ENCODE assay signal across 1 cellular context in the genomic region with DNA sequence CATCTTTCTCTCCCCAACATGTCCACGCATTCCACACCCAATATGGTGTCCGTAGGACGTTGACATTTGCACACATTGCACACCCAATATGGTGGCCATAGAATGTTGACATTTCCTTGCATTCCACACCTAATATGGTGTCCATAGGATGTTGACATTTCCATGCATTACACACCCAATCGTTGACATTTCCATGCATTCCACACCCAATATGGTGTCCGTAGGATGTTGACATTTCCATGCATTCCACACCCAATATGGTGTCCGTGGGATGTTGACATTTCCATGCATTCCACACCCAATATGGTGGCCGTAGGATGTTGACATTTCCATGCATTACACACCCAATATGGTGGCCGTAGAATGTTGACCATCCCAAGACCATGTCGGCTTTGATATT.
TF ChIP-seq lines count a peak whose summit lies in the region.

No MANE protein-coding gene starts in this region.

TF ChIP-seq in K562, 482 proteins besides CTCF, POLR2A, EP300 and RAD21 (continued from another document and continues in another):
- TF ChIP-seq, protein P1, sequence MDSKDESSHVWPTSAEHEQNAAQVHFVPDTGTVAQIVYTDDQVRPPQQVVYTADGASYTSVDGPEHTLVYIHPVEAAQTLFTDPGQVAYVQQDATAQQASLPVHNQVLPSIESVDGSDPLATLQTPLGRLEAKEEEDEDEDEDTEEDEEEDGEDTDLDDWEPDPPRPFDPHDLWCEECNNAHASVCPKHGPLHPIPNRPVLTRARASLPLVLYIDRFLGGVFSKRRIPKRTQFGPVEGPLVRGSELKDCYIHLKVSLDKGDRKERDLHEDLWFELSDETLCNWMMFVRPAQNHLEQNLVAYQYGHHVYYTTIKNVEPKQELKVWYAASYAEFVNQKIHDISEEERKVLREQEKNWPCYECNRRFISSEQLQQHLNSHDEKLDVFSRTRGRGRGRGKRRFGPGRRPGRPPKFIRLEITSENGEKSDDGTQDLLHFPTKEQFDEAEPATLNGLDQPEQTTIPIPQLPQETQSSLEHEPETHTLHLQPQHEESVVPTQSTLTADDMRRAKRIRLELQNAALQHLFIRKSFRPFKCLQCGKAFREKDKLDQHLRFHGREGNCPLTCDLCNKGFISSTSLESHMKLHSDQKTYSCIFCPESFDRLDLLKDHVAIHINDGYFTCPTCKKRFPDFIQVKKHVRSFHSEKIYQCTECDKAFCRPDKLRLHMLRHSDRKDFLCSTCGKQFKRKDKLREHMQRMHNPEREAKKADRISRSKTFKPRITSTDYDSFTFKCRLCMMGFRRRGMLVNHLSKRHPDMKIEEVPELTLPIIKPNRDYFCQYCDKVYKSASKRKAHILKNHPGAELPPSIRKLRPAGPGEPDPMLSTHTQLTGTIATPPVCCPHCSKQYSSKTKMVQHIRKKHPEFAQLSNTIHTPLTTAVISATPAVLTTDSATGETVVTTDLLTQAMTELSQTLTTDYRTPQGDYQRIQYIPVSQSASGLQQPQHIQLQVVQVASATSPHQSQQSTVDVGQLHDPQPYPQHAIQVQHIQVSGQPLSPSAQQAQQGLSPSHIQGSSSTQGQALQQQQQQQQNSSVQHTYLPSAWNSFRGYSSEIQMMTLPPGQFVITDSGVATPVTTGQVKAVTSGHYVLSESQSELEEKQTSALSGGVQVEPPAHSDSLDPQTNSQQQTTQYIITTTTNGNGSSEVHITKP (IDR thresholded peaks at IDR 0.05; ENCODE audit: partially characterized antibody): no peak
- TF ChIP-seq BRD4 (IDR thresholded peaks at IDR 0.05): no peak
- TF ChIP-seq HSF4 (CRISPR knock-in tag; IDR thresholded peaks at IDR 0.05; ENCODE audit: borderline replicate concordance): no peak
- TF ChIP-seq KLF1 (tag; IDR thresholded peaks at IDR 0.05): peak; percentile 61; the same call in 1 of the 2 replicates
- TF ChIP-seq, protein P2, sequence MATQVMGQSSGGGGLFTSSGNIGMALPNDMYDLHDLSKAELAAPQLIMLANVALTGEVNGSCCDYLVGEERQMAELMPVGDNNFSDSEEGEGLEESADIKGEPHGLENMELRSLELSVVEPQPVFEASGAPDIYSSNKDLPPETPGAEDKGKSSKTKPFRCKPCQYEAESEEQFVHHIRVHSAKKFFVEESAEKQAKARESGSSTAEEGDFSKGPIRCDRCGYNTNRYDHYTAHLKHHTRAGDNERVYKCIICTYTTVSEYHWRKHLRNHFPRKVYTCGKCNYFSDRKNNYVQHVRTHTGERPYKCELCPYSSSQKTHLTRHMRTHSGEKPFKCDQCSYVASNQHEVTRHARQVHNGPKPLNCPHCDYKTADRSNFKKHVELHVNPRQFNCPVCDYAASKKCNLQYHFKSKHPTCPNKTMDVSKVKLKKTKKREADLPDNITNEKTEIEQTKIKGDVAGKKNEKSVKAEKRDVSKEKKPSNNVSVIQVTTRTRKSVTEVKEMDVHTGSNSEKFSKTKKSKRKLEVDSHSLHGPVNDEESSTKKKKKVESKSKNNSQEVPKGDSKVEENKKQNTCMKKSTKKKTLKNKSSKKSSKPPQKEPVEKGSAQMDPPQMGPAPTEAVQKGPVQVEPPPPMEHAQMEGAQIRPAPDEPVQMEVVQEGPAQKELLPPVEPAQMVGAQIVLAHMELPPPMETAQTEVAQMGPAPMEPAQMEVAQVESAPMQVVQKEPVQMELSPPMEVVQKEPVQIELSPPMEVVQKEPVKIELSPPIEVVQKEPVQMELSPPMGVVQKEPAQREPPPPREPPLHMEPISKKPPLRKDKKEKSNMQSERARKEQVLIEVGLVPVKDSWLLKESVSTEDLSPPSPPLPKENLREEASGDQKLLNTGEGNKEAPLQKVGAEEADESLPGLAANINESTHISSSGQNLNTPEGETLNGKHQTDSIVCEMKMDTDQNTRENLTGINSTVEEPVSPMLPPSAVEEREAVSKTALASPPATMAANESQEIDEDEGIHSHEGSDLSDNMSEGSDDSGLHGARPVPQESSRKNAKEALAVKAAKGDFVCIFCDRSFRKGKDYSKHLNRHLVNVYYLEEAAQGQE (CRISPR knock-in tag; IDR thresholded peaks at IDR 0.05; ENCODE audit: low read depth): no peak
- TF ChIP-seq ASH1L (IDR thresholded peaks at IDR 0.05; ENCODE audit: borderline replicate concordance, low read depth, partially characterized antibody): no peak
- TF ChIP-seq CCAR2 (IDR thresholded peaks at IDR 0.05; ENCODE audit: low read depth, low read length): no peak
- TF ChIP-seq, protein P3, sequence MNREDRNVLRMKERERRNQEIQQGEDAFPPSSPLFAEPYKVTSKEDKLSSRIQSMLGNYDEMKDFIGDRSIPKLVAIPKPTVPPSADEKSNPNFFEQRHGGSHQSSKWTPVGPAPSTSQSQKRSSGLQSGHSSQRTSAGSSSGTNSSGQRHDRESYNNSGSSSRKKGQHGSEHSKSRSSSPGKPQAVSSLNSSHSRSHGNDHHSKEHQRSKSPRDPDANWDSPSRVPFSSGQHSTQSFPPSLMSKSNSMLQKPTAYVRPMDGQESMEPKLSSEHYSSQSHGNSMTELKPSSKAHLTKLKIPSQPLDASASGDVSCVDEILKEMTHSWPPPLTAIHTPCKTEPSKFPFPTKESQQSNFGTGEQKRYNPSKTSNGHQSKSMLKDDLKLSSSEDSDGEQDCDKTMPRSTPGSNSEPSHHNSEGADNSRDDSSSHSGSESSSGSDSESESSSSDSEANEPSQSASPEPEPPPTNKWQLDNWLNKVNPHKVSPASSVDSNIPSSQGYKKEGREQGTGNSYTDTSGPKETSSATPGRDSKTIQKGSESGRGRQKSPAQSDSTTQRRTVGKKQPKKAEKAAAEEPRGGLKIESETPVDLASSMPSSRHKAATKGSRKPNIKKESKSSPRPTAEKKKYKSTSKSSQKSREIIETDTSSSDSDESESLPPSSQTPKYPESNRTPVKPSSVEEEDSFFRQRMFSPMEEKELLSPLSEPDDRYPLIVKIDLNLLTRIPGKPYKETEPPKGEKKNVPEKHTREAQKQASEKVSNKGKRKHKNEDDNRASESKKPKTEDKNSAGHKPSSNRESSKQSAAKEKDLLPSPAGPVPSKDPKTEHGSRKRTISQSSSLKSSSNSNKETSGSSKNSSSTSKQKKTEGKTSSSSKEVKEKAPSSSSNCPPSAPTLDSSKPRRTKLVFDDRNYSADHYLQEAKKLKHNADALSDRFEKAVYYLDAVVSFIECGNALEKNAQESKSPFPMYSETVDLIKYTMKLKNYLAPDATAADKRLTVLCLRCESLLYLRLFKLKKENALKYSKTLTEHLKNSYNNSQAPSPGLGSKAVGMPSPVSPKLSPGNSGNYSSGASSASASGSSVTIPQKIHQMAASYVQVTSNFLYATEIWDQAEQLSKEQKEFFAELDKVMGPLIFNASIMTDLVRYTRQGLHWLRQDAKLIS (CRISPR knock-in tag; IDR thresholded peaks at IDR 0.05): no peak
- TF ChIP-seq RFX5 (IDR thresholded peaks at IDR 0.05; ENCODE audit: low read depth, low read length): no peak
- TF ChIP-seq, protein P4, sequence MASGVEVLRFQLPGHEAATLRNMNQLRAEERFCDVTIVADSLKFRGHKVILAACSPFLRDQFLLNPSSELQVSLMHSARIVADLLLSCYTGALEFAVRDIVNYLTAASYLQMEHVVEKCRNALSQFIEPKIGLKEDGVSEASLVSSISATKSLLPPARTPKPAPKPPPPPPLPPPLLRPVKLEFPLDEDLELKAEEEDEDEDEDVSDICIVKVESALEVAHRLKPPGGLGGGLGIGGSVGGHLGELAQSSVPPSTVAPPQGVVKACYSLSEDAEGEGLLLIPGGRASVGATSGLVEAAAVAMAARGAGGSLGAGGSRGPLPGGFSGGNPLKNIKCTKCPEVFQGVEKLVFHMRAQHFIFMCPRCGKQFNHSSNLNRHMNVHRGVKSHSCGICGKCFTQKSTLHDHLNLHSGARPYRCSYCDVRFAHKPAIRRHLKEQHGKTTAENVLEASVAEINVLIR (CRISPR knock-in tag; IDR thresholded peaks at IDR 0.05): no peak
- no peak for TF ChIP-seq YBX1 (IDR thresholded peaks at IDR 0.05)
- TF ChIP-seq FOXK1 (CRISPR knock-in tag; IDR thresholded peaks at IDR 0.05; ENCODE audit: borderline replicate concordance): no peak
- no peak for TF ChIP-seq NBN (IDR thresholded peaks at IDR 0.05; ENCODE audit: low read depth)
- TF ChIP-seq KAT2B (IDR thresholded peaks at IDR 0.05; ENCODE audit: low read depth, low read length): no peak
- TF ChIP-seq DIDO1 (tag; IDR thresholded peaks at IDR 0.05; ENCODE audit: low read depth): no peak
- TF ChIP-seq MCM5 (IDR thresholded peaks at IDR 0.05; ENCODE audit: low read depth): no peak
- no peak for TF ChIP-seq KLF10 (CRISPR knock-in tag; IDR thresholded peaks at IDR 0.05)
- TF ChIP-seq CEBPG (CRISPR knock-in tag; IDR thresholded peaks at IDR 0.05): no peak; the same call in 1 of the 2 replicates
- peak; percentile 63 to 77 for TF ChIP-seq CEBPG (tag; conservative IDR thresholded peaks at IDR 0.05 in 1 of 2, IDR thresholded peaks at IDR 0.05 in 1 of 2)
- TF ChIP-seq ZFX (CRISPR knock-in tag; IDR thresholded peaks at IDR 0.05): no peak
- TF ChIP-seq ZSCAN32 (CRISPR knock-in tag; IDR thresholded peaks at IDR 0.05): no peak
- TF ChIP-seq SREBF1 (IDR thresholded peaks at IDR 0.05; ENCODE audit: borderline replicate concordance, low read depth, low read length): no peak
- no peak for TF ChIP-seq ZNF224 (CRISPR knock-in tag; IDR thresholded peaks at IDR 0.05)
- TF ChIP-seq ZNF347 (CRISPR knock-in tag; IDR thresholded peaks at IDR 0.05; ENCODE audit: low read depth): no peak
- no peak for TF ChIP-seq ZNF586 (CRISPR knock-in tag; conservative IDR thresholded peaks at IDR 0.05)
- TF ChIP-seq HMG20A (CRISPR knock-in tag; conservative IDR thresholded peaks at IDR 0.05): no peak
- TF ChIP-seq SOX6 (IDR thresholded peaks at IDR 0.05): no peak
- TF ChIP-seq ZFP36 (IDR thresholded peaks at IDR 0.05; ENCODE audit: low read depth, low read length, partially characterized antibody): no peak
- no peak for TF ChIP-seq ATF7 (IDR thresholded peaks at IDR 0.05)
- no peak for TF ChIP-seq HDAC8 (tag; IDR thresholded peaks at IDR 0.05)
- no peak for TF ChIP-seq TAL1 (IDR thresholded peaks at IDR 0.05)
- TF ChIP-seq ETV1 (tag; conservative IDR thresholded peaks at IDR 0.05; ENCODE audit: low read depth): no peak; the same call in 1 of the 2 replicates
- no peak for TF ChIP-seq NUFIP1 (IDR thresholded peaks at IDR 0.05; ENCODE audit: partially characterized antibody)
- TF ChIP-seq EWSR1 (IDR thresholded peaks at IDR 0.05; ENCODE audit: borderline replicate concordance, low read depth, partially characterized antibody): no peak
- TF ChIP-seq STAG1 (CRISPR knock-in tag; IDR thresholded peaks at IDR 0.05; ENCODE audit: borderline replicate concordance): no peak
- TF ChIP-seq, protein P5, sequence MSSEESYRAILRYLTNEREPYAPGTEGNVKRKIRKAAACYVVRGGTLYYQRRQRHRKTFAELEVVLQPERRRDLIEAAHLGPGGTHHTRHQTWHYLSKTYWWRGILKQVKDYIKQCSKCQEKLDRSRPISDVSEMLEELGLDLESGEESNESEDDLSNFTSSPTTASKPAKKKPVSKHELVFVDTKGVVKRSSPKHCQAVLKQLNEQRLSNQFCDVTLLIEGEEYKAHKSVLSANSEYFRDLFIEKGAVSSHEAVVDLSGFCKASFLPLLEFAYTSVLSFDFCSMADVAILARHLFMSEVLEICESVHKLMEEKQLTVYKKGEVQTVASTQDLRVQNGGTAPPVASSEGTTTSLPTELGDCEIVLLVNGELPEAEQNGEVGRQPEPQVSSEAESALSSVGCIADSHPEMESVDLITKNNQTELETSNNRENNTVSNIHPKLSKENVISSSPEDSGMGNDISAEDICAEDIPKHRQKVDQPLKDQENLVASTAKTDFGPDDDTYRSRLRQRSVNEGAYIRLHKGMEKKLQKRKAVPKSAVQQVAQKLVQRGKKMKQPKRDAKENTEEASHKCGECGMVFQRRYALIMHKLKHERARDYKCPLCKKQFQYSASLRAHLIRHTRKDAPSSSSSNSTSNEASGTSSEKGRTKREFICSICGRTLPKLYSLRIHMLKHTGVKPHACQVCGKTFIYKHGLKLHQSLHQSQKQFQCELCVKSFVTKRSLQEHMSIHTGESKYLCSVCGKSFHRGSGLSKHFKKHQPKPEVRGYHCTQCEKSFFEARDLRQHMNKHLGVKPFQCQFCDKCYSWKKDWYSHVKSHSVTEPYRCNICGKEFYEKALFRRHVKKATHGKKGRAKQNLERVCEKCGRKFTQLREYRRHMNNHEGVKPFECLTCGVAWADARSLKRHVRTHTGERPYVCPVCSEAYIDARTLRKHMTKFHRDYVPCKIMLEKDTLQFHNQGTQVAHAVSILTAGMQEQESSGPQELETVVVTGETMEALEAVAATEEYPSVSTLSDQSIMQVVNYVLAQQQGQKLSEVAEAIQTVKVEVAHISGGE (CRISPR knock-in tag; IDR thresholded peaks at IDR 0.05): peak in 1 of 3 experiments; percentile 82; a peak in 2 of 6 replicates
- no peak for TF ChIP-seq MTF1 (CRISPR knock-in tag; IDR thresholded peaks at IDR 0.05; ENCODE audit: borderline replicate concordance)
- no peak for TF ChIP-seq RBFOX2 (IDR thresholded peaks at IDR 0.05; ENCODE audit: low read depth, low read length)
- TF ChIP-seq L3MBTL2 (IDR thresholded peaks at IDR 0.05): no peak
- TF ChIP-seq SNRNP70 (optimal IDR thresholded peaks at IDR 0.05; ENCODE audit: low read depth, low read length): no peak
- peak; percentile 94 for TF ChIP-seq ZNF766 (CRISPR knock-in tag; conservative IDR thresholded peaks at IDR 0.05)
- TF ChIP-seq ZC3H11A (IDR thresholded peaks at IDR 0.05; ENCODE audit: low read depth, low read length): no peak
- no peak for TF ChIP-seq HNRNPLL (IDR thresholded peaks at IDR 0.05; ENCODE audit: low read depth, low read length, poor library complexity, severe bottlenecking)
- TF ChIP-seq MED1 (CRISPR knock-in tag; IDR thresholded peaks at IDR 0.05; ENCODE audit: borderline replicate concordance): no peak
- TF ChIP-seq FOXP1 (CRISPR knock-in tag; IDR thresholded peaks at IDR 0.05): no peak
- TF ChIP-seq XRCC3 (IDR thresholded peaks at IDR 0.05): no peak
- TF ChIP-seq, protein P6, sequence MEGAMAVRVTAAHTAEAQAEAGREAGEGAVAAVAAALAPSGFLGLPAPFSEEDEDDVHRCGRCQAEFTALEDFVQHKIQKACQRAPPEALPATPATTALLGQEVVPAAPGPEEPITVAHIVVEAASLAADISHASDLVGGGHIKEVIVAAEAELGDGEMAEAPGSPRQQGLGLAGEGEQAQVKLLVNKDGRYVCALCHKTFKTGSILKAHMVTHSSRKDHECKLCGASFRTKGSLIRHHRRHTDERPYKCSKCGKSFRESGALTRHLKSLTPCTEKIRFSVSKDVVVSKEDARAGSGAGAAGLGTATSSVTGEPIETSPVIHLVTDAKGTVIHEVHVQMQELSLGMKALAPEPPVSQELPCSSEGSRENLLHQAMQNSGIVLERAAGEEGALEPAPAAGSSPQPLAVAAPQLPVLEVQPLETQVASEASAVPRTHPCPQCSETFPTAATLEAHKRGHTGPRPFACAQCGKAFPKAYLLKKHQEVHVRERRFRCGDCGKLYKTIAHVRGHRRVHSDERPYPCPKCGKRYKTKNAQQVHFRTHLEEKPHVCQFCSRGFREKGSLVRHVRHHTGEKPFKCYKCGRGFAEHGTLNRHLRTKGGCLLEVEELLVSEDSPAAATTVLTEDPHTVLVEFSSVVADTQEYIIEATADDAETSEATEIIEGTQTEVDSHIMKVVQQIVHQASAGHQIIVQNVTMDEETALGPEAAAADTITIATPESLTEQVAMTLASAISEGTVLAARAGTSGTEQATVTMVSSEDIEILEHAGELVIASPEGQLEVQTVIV (CRISPR knock-in tag; IDR thresholded peaks at IDR 0.05; ENCODE audit: borderline replicate concordance): no peak
- TF ChIP-seq SMAD3 (CRISPR knock-in tag; conservative IDR thresholded peaks at IDR 0.05): 0 out of 2 replicates have a peak, but pooled peaks have one; percentile 43
- no peak for TF ChIP-seq TGIF2 (CRISPR knock-in tag; IDR thresholded peaks at IDR 0.05)
- no peak for TF ChIP-seq SIRT6 (IDR thresholded peaks at IDR 0.05; ENCODE audit: low read depth, low read length)
